Comparison of ENCODE assay signal across 8 cellular contexts in genomic region chr6:13428528-13429405, GRCh38. TPM values are rescaled to one million over a fixed set of nuclear protein-coding genes. Genes with fewer than 3 reads are reported as not detected.
DNase-seq lines count a peak whose midpoint lies in the region; ATAC-seq and TF ChIP-seq lines count a peak whose summit lies in the region.

No MANE protein-coding gene starts in this region.

- CTCF ChIA-PET in CD8-positive, alpha-beta T cell (lab: Charles Lee) = interaction anchor here (0.6 to 1.8 kb wide), 7 partner anchors 8 to 146 kb away, joined by 3 to 6 read pairs (median 3); partner anchors contain the start of gene SIRT5

- H3K4me1 ChIP-seq in CD8-positive, alpha-beta T cell (ENCODE audit: insufficient read depth, low read length) = peaks cover 33% of the 10 kb centered on the region
- H3K4me1 ChIP-seq in breast epithelium = peaks cover 0 to 6% of the 10 kb centered on the region in 2 donors

- TF ChIP-seq CTCF in CD8-positive, alpha-beta T cell (IDR thresholded peaks at IDR 0.05) = peak; percentile 16
- TF ChIP-seq CTCF in breast epithelium (IDR thresholded peaks at IDR 0.05) (no peak), type B pancreatic cell (conservative IDR thresholded peaks at IDR 0.05) (peak; percentile 0)

- H3K27me3 ChIP-seq in CD8-positive, alpha-beta T cell (ENCODE audit: insufficient read depth, low read length) = no peaks in the 10 kb centered on the region
- no peaks in the 10 kb centered on the region for H3K27me3 ChIP-seq in breast epithelium

- DNase-seq in CD8-positive, alpha-beta T cell = no peak
- DNase-seq in breast epithelium (ENCODE audit: low spot score in 2 of 2) (no peak), type B pancreatic cell (ENCODE audit: extremely low spot score, unreplicated experiment) (no peak), DMS153 treated with DMSO at 0.1 percent for 48 hours (lab: John Stamatoyannopoulos, UW; ENCODE audit: unreplicated experiment) (no peak), COR-L47 (lab: John Stamatoyannopoulos, UW) (no peak), NCI-H2107 (lab: John Stamatoyannopoulos, UW) (no peak)

- peak overlapping the region; percentile 1 for H3K4me3 ChIP-seq in CD8-positive, alpha-beta T cell (ENCODE audit: low read depth, low read length)
- H3K4me3 ChIP-seq in breast epithelium = no peak overlapping the region

- H3K9me3 Mint-ChIP-seq in CD8-positive, alpha-beta T cell = no peaks in the 10 kb centered on the region
- H3K9me3 Mint-ChIP-seq in type B pancreatic cell = no peaks in the 10 kb centered on the region

- no peaks in the 10 kb centered on the region for H3K36me3 ChIP-seq in CD8-positive, alpha-beta T cell (ENCODE audit: insufficient read depth, low read length)
- no peaks in the 10 kb centered on the region for H3K36me3 ChIP-seq in breast epithelium

- ATAC-seq in CD8-positive, alpha-beta T cell = no peak
- ATAC-seq in GM19035 (IDR thresholded peaks at IDR 0.05; ENCODE audit: unreplicated experiment) (peak; percentile 30), HG03108 (IDR thresholded peaks at IDR 0.05; ENCODE audit: unreplicated experiment) (peak; percentile 23)

- peak overlapping the region; percentile 8 for H3K27ac ChIP-seq in CD8-positive, alpha-beta T cell (ENCODE audit: low read depth, low read length)
- H3K27ac ChIP-seq in breast epithelium = peak overlapping the region; percentile 78 to 83

- peak overlapping the region; percentile 89 for H3K27ac Mint-ChIP-seq in CD8-positive, alpha-beta T cell
- H3K27ac Mint-ChIP-seq in type B pancreatic cell = no peak overlapping the region

- intact Hi-C loops in CD8-positive, alpha-beta T cell (cut with DNase I, micrococcal nuclease) = loop anchor here (2.0 to 10.0 kb wide), 5 partner anchors 58 to 189 kb away; partner anchors contain the start of genes GFOD1 (in 1 of the 2), NOL7 (in 1 of the 2) and TBC1D7 (in 1 of the 2)
- intact Hi-C loops in breast epithelium (cut with DNase I; ENCODE audit: low total_unique reads) = loop anchor here (1.0 kb wide), 1 partner anchor 21 kb away; no protein-coding TSS in a partner anchor

- H3K9me3 ChIP-seq in CD8-positive, alpha-beta T cell (ENCODE audit: low read length) = no peaks in the 10 kb centered on the region
- no peaks in the 10 kb centered on the region for H3K9me3 ChIP-seq in breast epithelium

- no peaks in the 10 kb centered on the region for H3K36me3 Mint-ChIP-seq in CD8-positive, alpha-beta T cell
- no peaks in the 10 kb centered on the region for H3K36me3 Mint-ChIP-seq in type B pancreatic cell

- POLR2A ChIA-PET in CD8-positive, alpha-beta T cell (lab: Charles Lee) = interaction anchor here (0.8 to 1.9 kb wide), 5 partner anchors 10 to 186 kb away, joined by 3 to 6 read pairs (median 3); partner anchors contain the start of genes GFOD1, NOL7 and SIRT5

- H3K27me3 Mint-ChIP-seq in CD8-positive, alpha-beta T cell (ENCODE audit: low read depth) = no peaks in the 10 kb centered on the region
- no peaks in the 10 kb centered on the region for H3K27me3 Mint-ChIP-seq in type B pancreatic cell

- no peak for TF ChIP-seq POLR2A in breast epithelium (IDR thresholded peaks at IDR 0.05)

- H3K4me3 Mint-ChIP-seq in CD8-positive, alpha-beta T cell = peak overlapping the region; percentile 70
- no peak overlapping the region for H3K4me3 Mint-ChIP-seq in type B pancreatic cell

- H3K4me1 Mint-ChIP-seq in CD8-positive, alpha-beta T cell (ENCODE audit: low read depth) = peaks cover 65% of the 10 kb centered on the region
- H3K4me1 Mint-ChIP-seq in type B pancreatic cell (ENCODE audit: unreplicated experiment) = peaks cover 18% of the 10 kb centered on the region

RNA-seq across cellular contexts. Expression of gene GFOD1, which starts 58.6 kb away (rescaled TPM):
- 1 to 10 TPM; 5.6 to 7.6 TPM for total RNA-seq in CD8-positive, alpha-beta T cell
- total RNA-seq in breast epithelium (10 to 100 TPM; 11.6 to 33.3 (median 23.3) TPM), type B pancreatic cell (ENCODE audit: low replicate concordance) (4.1 and 4.8 TPM in 2 replicates)

Comparison
In these comparisons a context has a peak if more than half of its experiments do, and no peak if none do; other contexts are left out.
1. CTCF ChIP-seq: peak in CD8-positive, alpha-beta T cell (single experiment) and type B pancreatic cell (single experiment); none in breast epithelium (0 of 3).